In the genomic region with DNA sequence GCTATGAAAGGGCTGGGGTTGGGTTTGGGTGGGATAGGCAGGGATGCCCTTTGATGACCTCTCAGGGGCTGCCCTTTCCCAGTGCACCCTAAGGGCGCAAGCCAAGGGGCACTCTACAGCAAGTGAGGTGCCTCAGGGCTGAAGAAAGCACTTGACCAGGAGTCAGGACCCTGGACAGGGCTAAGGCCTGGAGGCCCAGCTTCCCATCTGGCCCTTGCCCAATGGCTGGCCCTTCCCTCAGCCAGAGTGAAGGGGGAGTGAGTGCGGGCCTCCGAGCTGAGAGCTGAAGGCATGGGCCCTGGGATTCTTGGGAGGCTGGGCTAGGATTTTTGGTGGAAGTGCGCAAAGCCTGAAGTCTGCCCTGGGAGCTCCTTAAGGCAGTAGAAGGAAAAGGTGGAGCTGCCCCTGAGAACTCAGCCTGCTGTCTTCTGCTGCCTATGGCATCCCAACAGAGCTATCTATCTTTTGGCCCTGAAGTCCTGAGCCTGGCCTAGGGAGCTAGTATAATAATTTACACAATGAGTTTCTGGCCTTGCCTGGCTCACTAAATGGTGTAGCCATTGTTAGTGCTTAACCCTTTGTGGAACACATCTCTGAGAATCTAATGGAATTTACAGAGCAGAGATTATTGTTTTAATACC, we compare ENCODE assay signal across 9 cellular contexts. TPM values are rescaled to one million over a fixed set of nuclear protein-coding genes. Genes with fewer than 3 reads are reported as not detected.
DNase-seq lines count a peak whose midpoint lies in the region; ATAC-seq lines count a peak whose summit lies in the region.
"Had no signal": no experiment of that assay in that cellular context is flagged by ENCODE, and none has a peak within 500 bp of the region (broad histone marks: within the 10 kb centered on the region; RNA-seq: fewer than 3 reads in every experiment).

No MANE protein-coding gene starts in this region.

- no peaks in the 10 kb centered on the region for H3K9me3 Mint-ChIP-seq in activated T-cell treated with anti-CD3 and anti-CD28 coated beads, Interleukin-2, amount 50 U/mL, for 72 hours
- no peaks in the 10 kb centered on the region for H3K9me3 Mint-ChIP-seq in activated T-cell treated with anti-CD3 and anti-CD28 coated beads, Interleukin-2, amount 50 U/mL, for 4 hours
- H3K9me3 Mint-ChIP-seq in stimulated activated naive B cell treated with anti-CD40 and anti-IgM and Interleukin-4, amounts not matched to agents 10 μg/mL and 1 μg/mL and 100 μg/mL, for 72 hours = no peaks in the 10 kb centered on the region

- H3K4me3 Mint-ChIP-seq in activated T-cell treated with anti-CD3 and anti-CD28 coated beads, Interleukin-2, amount 50 U/mL, for 72 hours = no peak overlapping the region
- no peak overlapping the region for H3K4me3 Mint-ChIP-seq in activated T-cell treated with anti-CD3 and anti-CD28 coated beads, Interleukin-2, amount 50 U/mL, for 4 hours
- H3K4me3 Mint-ChIP-seq in stimulated activated naive B cell treated with anti-CD40 and anti-IgM and Interleukin-4, amounts not matched to agents 10 μg/mL and 1 μg/mL and 100 μg/mL, for 72 hours = peak overlapping the region in 1 of 2 donors; percentile 6

- no peak overlapping the region for H3K27ac Mint-ChIP-seq in activated T-cell treated with anti-CD3 and anti-CD28 coated beads, Interleukin-2, amount 50 U/mL, for 72 hours
- peak overlapping the region; percentile 97 for H3K27ac Mint-ChIP-seq in stimulated activated naive B cell treated with anti-CD40 and anti-IgM and Interleukin-4, amounts not matched to agents 10 μg/mL and 1 μg/mL and 100 μg/mL, for 72 hours

- H3K27me3 Mint-ChIP-seq in activated T-cell treated with anti-CD3 and anti-CD28 coated beads, Interleukin-2, amount 50 U/mL, for 72 hours (ENCODE audit: low read depth) = no peaks in the 10 kb centered on the region
- no peaks in the 10 kb centered on the region for H3K27me3 Mint-ChIP-seq in activated T-cell treated with anti-CD3 and anti-CD28 coated beads, Interleukin-2, amount 50 U/mL, for 4 hours (ENCODE audit: low read depth)
- no peaks in the 10 kb centered on the region for H3K27me3 Mint-ChIP-seq in stimulated activated naive B cell treated with anti-CD40 and anti-IgM and Interleukin-4, amounts not matched to agents 10 μg/mL and 1 μg/mL and 100 μg/mL, for 72 hours

- peaks cover 0 to 2% of the 10 kb centered on the region in 2 donors for H3K36me3 Mint-ChIP-seq in activated T-cell treated with anti-CD3 and anti-CD28 coated beads, Interleukin-2, amount 50 U/mL, for 72 hours (ENCODE audit: insufficient read depth in 2 of 2)
- H3K36me3 Mint-ChIP-seq in activated T-cell treated with anti-CD3 and anti-CD28 coated beads, Interleukin-2, amount 50 U/mL, for 4 hours (ENCODE audit: insufficient read depth) = peaks cover 18% of the 10 kb centered on the region
- peaks cover 55 to 67% of the 10 kb centered on the region in 2 donors for H3K36me3 Mint-ChIP-seq in stimulated activated naive B cell treated with anti-CD40 and anti-IgM and Interleukin-4, amounts not matched to agents 10 μg/mL and 1 μg/mL and 100 μg/mL, for 72 hours

- ATAC-seq in activated T-cell treated with anti-CD3 and anti-CD28 coated beads, Interleukin-2, amount 50 U/mL, for 72 hours (replicated peaks in 1 of 2) = no peak
- ATAC-seq in activated T-cell treated with anti-CD3 and anti-CD28 coated beads, Interleukin-2, amount 50 U/mL, for 4 hours = no peak
- peak in 1 of 2 donors; percentile 3 for ATAC-seq in stimulated activated naive B cell treated with anti-CD40 and anti-IgM and Interleukin-4, amounts not matched to agents 10 μg/mL and 1 μg/mL and 100 μg/mL, for 72 hours (replicated peaks)
- ATAC-seq in GM18861 (IDR thresholded peaks at IDR 0.05; ENCODE audit: unreplicated experiment) (no peak), GM21737 (IDR thresholded peaks at IDR 0.05; ENCODE audit: unreplicated experiment) (no peak)

- DNase-seq in activated T-cell treated with anti-CD3 and anti-CD28 coated beads, Interleukin-2, amount 50 U/mL, for 72 hours = peak; percentile 25 to 36
- DNase-seq in activated T-cell treated with anti-CD3 and anti-CD28 coated beads, Interleukin-2, amount 50 U/mL, for 4 hours = no peak
- DNase-seq in RKO (ENCODE audit: low spot score) (peak; percentile 41), glomerular visceral epithelial cell (ENCODE audit: extremely low spot score) (peak; percentile 27), NCI-H510A treated with DMSO at 0.1 percent for 48 hours (lab: John Stamatoyannopoulos, UW) (no peak)
- DNase-seq in stimulated activated naive B cell treated with anti-CD40 and anti-IgM and Interleukin-4, amounts not matched to agents 10 μg/mL and 1 μg/mL and 100 μg/mL, for 72 hours = no peak
- DNase-seq: SIG-M5 had no signal

- H3K4me1 Mint-ChIP-seq in activated T-cell treated with anti-CD3 and anti-CD28 coated beads, Interleukin-2, amount 50 U/mL, for 72 hours (ENCODE audit: low read depth) = peaks cover 60% of the 10 kb centered on the region
- peaks cover 56% of the 10 kb centered on the region for H3K4me1 Mint-ChIP-seq in activated T-cell treated with anti-CD3 and anti-CD28 coated beads, Interleukin-2, amount 50 U/mL, for 4 hours (ENCODE audit: low read depth)
- peaks cover 56 to 81% of the 10 kb centered on the region in 2 donors for H3K4me1 Mint-ChIP-seq in stimulated activated naive B cell treated with anti-CD40 and anti-IgM and Interleukin-4, amounts not matched to agents 10 μg/mL and 1 μg/mL and 100 μg/mL, for 72 hours

RNA-seq across cellular contexts. Expression of a gene that starts 16.4 kb away (rescaled TPM):
- total RNA-seq in activated T-cell treated with anti-CD3 and anti-CD28 coated beads, Interleukin-2, amount 50 U/mL, for 72 hours = 10 to 100 TPM; 87.0 to 88.8 TPM
- total RNA-seq in activated T-cell treated with anti-CD3 and anti-CD28 coated beads, Interleukin-2, amount 50 U/mL, for 4 hours = 10 to 100 TPM; 73.6 to 83.6 (median 76.8) TPM

Comparison
In these comparisons a context has a peak if more than half of its experiments do, and no peak if none do; other contexts are left out.
1. DNase-seq: peak in activated T-cell treated with anti-CD3 and anti-CD28 coated beads, Interleukin-2, amount 50 U/mL, for 72 hours (2 of 2), RKO (single experiment) and glomerular visceral epithelial cell (single experiment); none in activated T-cell treated with anti-CD3 and anti-CD28 coated beads, Interleukin-2, amount 50 U/mL, for 4 hours (single experiment), stimulated activated naive B cell treated with anti-CD40 and anti-IgM and Interleukin-4, amounts not matched to agents 10 μg/mL and 1 μg/mL and 100 μg/mL, for 72 hours (single experiment) and NCI-H510A treated with DMSO at 0.1 percent for 48 hours (single experiment).